ENCODE assay signal across 25 cellular contexts in genomic region chr6:116154887-116155286, GRCh38. TPM values are rescaled to one million over a fixed set of nuclear protein-coding genes. Genes with fewer than 3 reads are reported as not detected.
DNase-seq lines count a peak whose midpoint lies in the region; ATAC-seq, FAIRE-seq and TF ChIP-seq lines count a peak whose summit lies in the region.
"Had no signal": no experiment of that assay in that cellular context is flagged by ENCODE, and none has a peak within 500 bp of the region (broad histone marks: within the 10 kb centered on the region; RNA-seq: fewer than 3 reads in every experiment).

No MANE protein-coding gene starts in this region.

- intact Hi-C loops in K562 (cut with micrococcal nuclease) (no loop called here), tibial artery (cut with DNase I; ENCODE audit: low total_unique reads) (no loop called here)

- TF ChIP-seq CTCF in K562 (IDR thresholded peaks at IDR 0.05 in 2 of 3, conservative IDR thresholded peaks at IDR 0.05 in 1 of 3; ENCODE audit: insufficient read depth in 2 of 3, low read depth in 1 of 3, low read length in 3 of 3) = no peak
- TF ChIP-seq CTCF in tibial artery (IDR thresholded peaks at IDR 0.05) = no peak

- H3K4me1 ChIP-seq in K562 (replicated peaks in 1 of 2; ENCODE audit: control insufficient read depth in 2 of 2, insufficient read depth in 2 of 2, low read length in 2 of 2) = peaks cover 0 to 16% of the 10 kb centered on the region in 2 experiments; a peak in 3 of 5 replicates
- peaks cover 0 to 20% (median 0%) of the 10 kb centered on the region in 4 donors for H3K4me1 ChIP-seq in tibial artery
- H3K4me1 ChIP-seq: BLaER1 had no signal

- no peak overlapping the region for H3K4me3 ChIP-seq in K562
- no peak overlapping the region for H3K4me3 ChIP-seq in tibial artery
- H3K4me3 ChIP-seq: BLaER1 had no signal

- no peak for TF ChIP-seq RAD21 in K562 (CRISPR knock-in tag; conservative IDR thresholded peaks at IDR 0.05 in 1 of 2, IDR thresholded peaks at IDR 0.05 in 1 of 2)

- no peak overlapping the region for H3K4me2 ChIP-seq in K562 (ENCODE audit: insufficient read depth, low read length)
- H3K4me2 ChIP-seq: BLaER1 had no signal

- CTCF ChIA-PET in HEK293T (lab: Yijun Ruan, JAX) (no interaction called here), K562 (lab: Yijun Ruan, JAX; ENCODE audit: low intra/inter-chr PET ratio) (no interaction called here)

- TF ChIP-seq EP300 in K562 (IDR thresholded peaks at IDR 0.05; ENCODE audit: low read length) = no peak

- POLR2A ChIA-PET in HEK293T (lab: Yijun Ruan, JAX) = no interaction called here
- POLR2A ChIA-PET in K562 (lab: Yijun Ruan, JAX) = no interaction called here

- H2AFZ ChIP-seq in K562 (ENCODE audit: low read depth, low read length) = no peak overlapping the region

- no TSS peak for BruUV-seq in K562 (replicated peaks; lab: Mats Ljungman, UMichigan)

- ATAC-seq in K562 = no peak

- no peaks in the 10 kb centered on the region for H3K9me3 ChIP-seq in K562 (replicated peaks; ENCODE audit: control insufficient read depth, insufficient read depth, low read depth, low read length)
- no peaks in the 10 kb centered on the region for H3K9me3 ChIP-seq in tibial artery
- H3K9me3 ChIP-seq: BE2C, BLaER1 had no signal

- no peak overlapping the region for H3K9ac ChIP-seq in K562 (ENCODE audit: insufficient read depth in 1 of 2, low read depth in 2 of 2, low read length in 2 of 2)
- H3K9ac ChIP-seq: BLaER1 had no signal

- no peak for TF ChIP-seq POLR2A in GM12891 (IDR thresholded peaks at IDR 0.05; ENCODE audit: low read depth, low read length)
- TF ChIP-seq POLR2A in K562 (conservative IDR thresholded peaks at IDR 0.05) = no peak

- WGBS in K562 (ENCODE audit: insufficient coverage, low coverage, missing lambda C conversion rate) = 50% methylated on average over 2 of the region's 2 CpGs

- H3K27me3 ChIP-seq in K562 (ENCODE audit: control insufficient read depth in 2 of 2, insufficient read depth in 2 of 2, low read length in 2 of 2) (no peaks in the 10 kb centered on the region), tibial artery (no peaks in the 10 kb centered on the region)
- H3K27me3 ChIP-seq: BE2C, BLaER1 had no signal

- H4K20me1 ChIP-seq in K562 (replicated peaks; ENCODE audit: control insufficient read depth, insufficient read depth, low read length) = no peaks in the 10 kb centered on the region
- H4K20me1 ChIP-seq: BLaER1 had no signal

- H3K79me2 ChIP-seq in K562 (ENCODE audit: control insufficient read depth, insufficient read depth, low read length) = no peaks in the 10 kb centered on the region

- no peak overlapping the region for H3K27ac ChIP-seq in K562 (ENCODE audit: extremely low read depth, low read depth, low read length)
- no peak overlapping the region for H3K27ac ChIP-seq in tibial artery
- H3K27ac ChIP-seq: BLaER1 had no signal

- FAIRE-seq in GM12891 (lab: Jason Lieb, UNC) = peak; percentile 13
- no peak for FAIRE-seq in K562 (lab: Jason Lieb, UNC)
- FAIRE-seq: G401.6, GM12892, GM18507 had no signal

- no peak for DNase-seq in GM12891 (ENCODE audit: insufficient read length, low spot score)
- DNase-seq in HEK293T (ENCODE audit: extremely low spot score) = no peak
- DNase-seq in K562 (ENCODE audit: extremely low read depth in 1 of 4, low spot score in 3 of 4) = no peak
- no peak for DNase-seq in EL
- DNase-seq in tibial artery = no peak
- DNase-seq: 8988T; ACHN; BE2C; C1 segment of cervical spinal cord; CD4-positive, alpha-beta memory T cell; CD4-positive, CD25-positive, alpha-beta regulatory T cell; CD8-positive, alpha-beta memory T cell; COR-L47; DMS 273 treated with DMSO at 0.1 percent for 48 hours; DMS153; DMS53; DMS79; DND-41; GF-D8 had no signal

- H3K36me3 ChIP-seq in K562 (ENCODE audit: control insufficient read depth, insufficient read depth, low read length) (no peaks in the 10 kb centered on the region), tibial artery (no peaks in the 10 kb centered on the region)
- H3K36me3 ChIP-seq: BE2C, BLaER1 had no signal

- in situ Hi-C loops in K562 (cut with MboI) = no loop called here

- H3K9me1 ChIP-seq in K562 (ENCODE audit: control insufficient read depth, insufficient read depth, low read length) = no peaks in the 10 kb centered on the region

TF ChIP-seq in GM12891, 5 proteins besides CTCF, POLR2A, EP300 and RAD21:
- TF ChIP-seq TAF1 (IDR thresholded peaks at IDR 0.05; ENCODE audit: low read depth, low read length) = no peak
- no peak for TF ChIP-seq SPI1 (IDR thresholded peaks at IDR 0.05; ENCODE audit: low read depth, low read length)
- no peak for TF ChIP-seq PAX5 (IDR thresholded peaks at IDR 0.05; ENCODE audit: insufficient read depth, low read length, severe bottlenecking)
- no peak for TF ChIP-seq POLR2AphosphoS5 (IDR thresholded peaks at IDR 0.05; ENCODE audit: low read depth, low read length)
- TF ChIP-seq POU2F2 (IDR thresholded peaks at IDR 0.05; ENCODE audit: low read depth, low read length) = no peak
TF ChIP-seq in GM12891: peak in this region for 0.

TF ChIP-seq in HEK293T, 16 proteins besides CTCF, POLR2A, EP300 and RAD21:
- TF ChIP-seq HDGF (IDR thresholded peaks at IDR 0.05; ENCODE audit: borderline replicate concordance) = no peak
- TF ChIP-seq ELF4 (IDR thresholded peaks at IDR 0.05) = peak; percentile 57; the same call in 1 of the 2 replicates
- TF ChIP-seq SUZ12 (IDR thresholded peaks at IDR 0.05) = no peak
- TF ChIP-seq ZNF384 (IDR thresholded peaks at IDR 0.05) = no peak

RNA-seq across cellular contexts. Expression of gene COL10A1, which starts 29.0 kb away (rescaled TPM):
- polyA plus RNA-seq in GM12891 (2012; ENCODE audit: low read depth, missing spikeins) = 0.15 TPM
- total RNA-seq in K562 (2011; cell fraction: chromatin; rRNA removed; ENCODE audit: low replicate concordance) = not detected in 2 replicates
- total RNA-seq in K562 (2011; cell fraction: nucleolus; rRNA removed) = not detected in 2 replicates
- total RNA-seq in K562 (2011; cell fraction: nucleoplasm; rRNA removed) = not detected in 2 replicates
- total RNA-seq in K562 (2014; rRNA removed) (not detected in 2 replicates), K562 (2014; rRNA removed; fragmentation: Illumina TruSeq; extraction: Trizol) (not detected in 2 replicates), K562 (2015; rRNA removed; fragmentation: Illumina TruSeq; extraction: Trizol) (not detected in 2 replicates), K562 (2021) (not detected in 2 replicates)
- polyA plus RNA-seq in K562 (2011; rRNA removed) (not detected in 2 replicates), K562 (2014; fragmentation: Illumina TruSeq; extraction: Trizol) (0.06 TPM in 1 of 2 replicates, not detected in the other), K562 (2014; fragmentation: Nextera tagmentation; extraction: Ambion mirVana) (under 1 TPM in 1 of 2 experiments, not detected in 1; 0.08 TPM), K562 (2014; rRNA removed) (not detected in 2 replicates)
- polyA plus RNA-seq in K562 (2011; cell fraction: cytosol; rRNA removed) = not detected in 2 replicates
- not detected in 2 replicates for polyA plus RNA-seq in K562 (2011; cell fraction: nucleus; rRNA removed)
- 0.07 TPM in 2 replicates for polyA plus RNA-seq in K562 (2012)
- not detected in 2 replicates for polyA minus RNA-seq in K562 (2011; rRNA and poly(A)+ RNA removed)
- not detected in 2 replicates for polyA minus RNA-seq in K562 (2011; cell fraction: cytosol; rRNA and poly(A)+ RNA removed)
- not detected in 2 replicates for polyA minus RNA-seq in K562 (2011; cell fraction: nucleus; rRNA and poly(A)+ RNA removed)
- total RNA-seq: A673; CD4-positive, alpha-beta memory T cell; CD4-positive, CD25-positive, alpha-beta regulatory T cell; CD8-positive, alpha-beta memory T cell had no signal
- polyA plus RNA-seq: CD14-positive monocyte; CD4-positive, alpha-beta memory T cell; CD4-positive, CD25-positive, alpha-beta regulatory T cell; CD8-positive, alpha-beta memory T cell had no signal

RNA-seq across cellular contexts. Expression of gene NT5DC1, which starts 54.2 kb away (rescaled TPM):
- 68.8 TPM for polyA plus RNA-seq in GM12891 (2012; ENCODE audit: low read depth, missing spikeins)
- total RNA-seq in K562 (2011; cell fraction: chromatin; rRNA removed; ENCODE audit: low replicate concordance) = 6.5 and 14.2 TPM in 2 replicates
- total RNA-seq in K562 (2011; cell fraction: nucleolus; rRNA removed) = 3.2 and 6.6 TPM in 2 replicates
- 4.0 and 7.6 TPM in 2 replicates for total RNA-seq in K562 (2011; cell fraction: nucleoplasm; rRNA removed)
- total RNA-seq in K562 (2014; rRNA removed) (4.9 and 12.0 TPM in 2 replicates), K562 (2014; rRNA removed; fragmentation: Illumina TruSeq; extraction: Trizol) (16.3 and 22.2 TPM in 2 replicates), K562 (2015; rRNA removed; fragmentation: Illumina TruSeq; extraction: Trizol) (16.1 and 18.7 TPM in 2 replicates), K562 (2021) (28.5 and 31.8 TPM in 2 replicates)
- polyA plus RNA-seq in K562 (2011; rRNA removed) (18.3 and 19.6 TPM in 2 replicates), K562 (2014; fragmentation: Illumina TruSeq; extraction: Trizol) (14.5 and 22.2 TPM in 2 replicates), K562 (2014; fragmentation: Nextera tagmentation; extraction: Ambion mirVana) (10 to 100 TPM; 15.7 to 20.5 TPM), K562 (2014; rRNA removed) (15.9 and 20.7 TPM in 2 replicates)
- 6.7 and 14.1 TPM in 2 replicates for polyA plus RNA-seq in K562 (2011; cell fraction: cytosol; rRNA removed)
- 7.0 and 8.7 TPM in 2 replicates for polyA plus RNA-seq in K562 (2011; cell fraction: nucleus; rRNA removed)
- 17.9 and 43.2 TPM in 2 replicates for polyA plus RNA-seq in K562 (2012)
- polyA minus RNA-seq in K562 (2011; rRNA and poly(A)+ RNA removed) = 14.7 and 21.6 TPM in 2 replicates
- polyA minus RNA-seq in K562 (2011; cell fraction: cytosol; rRNA and poly(A)+ RNA removed) = 11.6 and 19.5 TPM in 2 replicates
- 13.5 and 17.3 TPM in 2 replicates for polyA minus RNA-seq in K562 (2011; cell fraction: nucleus; rRNA and poly(A)+ RNA removed)
